Comparison of ENCODE assay signal across 8 cellular contexts in the genomic region with DNA sequence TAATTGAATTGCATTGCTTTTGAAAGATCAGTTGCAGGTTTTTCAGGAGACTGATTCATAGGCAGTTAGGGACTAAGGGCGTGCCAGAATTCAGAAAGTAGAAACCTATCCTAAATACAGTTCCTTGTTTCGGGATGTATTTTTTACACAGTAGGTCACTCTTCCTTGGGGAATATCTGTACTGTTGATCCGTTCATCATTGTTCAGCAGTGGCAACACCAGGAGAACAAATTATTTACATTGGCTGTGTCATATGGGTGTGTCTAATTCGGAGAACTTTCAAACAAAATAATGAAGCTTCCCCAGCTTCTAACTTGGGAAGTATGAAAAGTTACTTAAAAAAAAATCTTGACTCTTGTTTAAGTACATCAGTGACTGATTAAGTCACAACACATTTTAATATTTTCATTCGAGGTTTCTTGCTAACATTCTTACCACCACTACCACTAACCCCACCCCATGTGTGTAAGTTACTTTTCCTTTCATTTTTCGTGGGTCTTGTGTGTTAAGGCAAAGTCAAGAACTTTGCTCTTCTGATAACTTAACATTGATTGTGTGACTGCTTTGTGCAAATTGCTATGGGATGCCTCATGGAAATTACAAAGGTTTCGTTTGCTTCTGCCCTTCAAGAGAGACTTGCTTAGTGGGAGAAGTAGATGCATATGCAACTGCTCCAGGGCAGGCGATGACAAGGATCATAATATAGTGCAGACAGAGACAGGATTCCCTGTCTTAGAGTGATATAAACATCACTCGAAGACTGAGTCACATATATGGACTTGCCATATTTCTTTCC. TPM values are rescaled to one million over a fixed set of nuclear protein-coding genes. Genes with fewer than 3 reads are reported as not detected.
DNase-seq lines count a peak whose midpoint lies in the region; ATAC-seq and TF ChIP-seq lines count a peak whose summit lies in the region.

No MANE protein-coding gene starts in this region.

- H3K4me1 ChIP-seq in BLaER1 treated with 17β-estradiol and CSF1 and Interleukin-3, amounts not matched to agents 10 nM and 100 nM: peaks cover 7 to 15% (median 11%) of the 10 kb centered on the region in 10 experiments; a peak in 17 of 20 replicates
- H3K4me1 ChIP-seq in right cardiac atrium (ENCODE audit: control insufficient read depth, insufficient read depth, low read length) (no peaks in the 10 kb centered on the region), subcutaneous abdominal adipose tissue (ENCODE audit: control insufficient read depth in 5 of 5, insufficient read depth in 5 of 5, low read length in 5 of 5) (peaks cover 0 to 22% (median 16%) of the 10 kb centered on the region in 5 donors)

- H3K36me3 Mint-ChIP-seq in activated naive CD4-positive, alpha-beta T cell treated with anti-CD3 and anti-CD28 coated beads, Interleukin-2, amount 50 U/mL, for 72 hours: no peaks in the 10 kb centered on the region
- H3K36me3 Mint-ChIP-seq in glutamatergic neuron (ENCODE audit: unreplicated experiment): no peaks in the 10 kb centered on the region

- H3K27me3 Mint-ChIP-seq in glutamatergic neuron (ENCODE audit: unreplicated experiment): no peaks in the 10 kb centered on the region

- peak; percentile 64 for ATAC-seq in GM18909 (IDR thresholded peaks at IDR 0.05; ENCODE audit: poor library complexity, unreplicated experiment)
- peak; percentile 55 for ATAC-seq in HG03439 (IDR thresholded peaks at IDR 0.05; ENCODE audit: unreplicated experiment)
- peak; percentile 79 to 86 for ATAC-seq in activated naive CD4-positive, alpha-beta T cell treated with anti-CD3 and anti-CD28 coated beads, Interleukin-2, amount 50 U/mL, for 72 hours
- ATAC-seq in right cardiac atrium: peak; percentile 75 to 92

- DNase-seq in activated naive CD4-positive, alpha-beta T cell treated with anti-CD3 and anti-CD28 coated beads, Interleukin-2, amount 50 U/mL, for 72 hours (ENCODE audit: low spot score in 2 of 2): no peak
- DNase-seq in right cardiac atrium (no peak), head of caudate nucleus (no peak), glutamatergic neuron (no peak)

- H4K20me1 ChIP-seq in BLaER1 treated with 17β-estradiol and CSF1 and Interleukin-3, amounts not matched to agents 10 nM and 100 nM: no peaks in the 10 kb centered on the region

- peak overlapping the region; percentile 33 to 50 (median 42); a peak in 19 of 20 replicates for H3K4me3 ChIP-seq in BLaER1 treated with 17β-estradiol and CSF1 and Interleukin-3, amounts not matched to agents 10 nM and 100 nM
- H3K4me3 ChIP-seq in right cardiac atrium (ENCODE audit: low read length) (peak overlapping the region; percentile 92), subcutaneous abdominal adipose tissue (ENCODE audit: low read depth in 1 of 5, low read length in 5 of 5) (peak overlapping the region; percentile 56 to 76 (median 74))

- H3K4me2 ChIP-seq in BLaER1 treated with 17β-estradiol and CSF1 and Interleukin-3, amounts not matched to agents 10 nM and 100 nM: peak overlapping the region; percentile 52 to 76 (median 71)

- no peaks in the 10 kb centered on the region for H3K9me3 Mint-ChIP-seq in activated naive CD4-positive, alpha-beta T cell treated with anti-CD3 and anti-CD28 coated beads, Interleukin-2, amount 50 U/mL, for 72 hours
- H3K9me3 Mint-ChIP-seq in glutamatergic neuron (ENCODE audit: unreplicated experiment): no peaks in the 10 kb centered on the region

- H3K36me3 ChIP-seq in BLaER1 treated with 17β-estradiol and CSF1 and Interleukin-3, amounts not matched to agents 10 nM and 100 nM: no peaks in the 10 kb centered on the region
- no peaks in the 10 kb centered on the region for H3K36me3 ChIP-seq in subcutaneous abdominal adipose tissue (ENCODE audit: control insufficient read depth in 5 of 5, insufficient read depth in 5 of 5, low read length in 5 of 5)

- peak overlapping the region in 1 of 2 donors; percentile 81 for H3K27ac Mint-ChIP-seq in activated naive CD4-positive, alpha-beta T cell treated with anti-CD3 and anti-CD28 coated beads, Interleukin-2, amount 50 U/mL, for 72 hours
- no peak overlapping the region for H3K27ac Mint-ChIP-seq in glutamatergic neuron (ENCODE audit: unreplicated experiment)

- no peaks in the 10 kb centered on the region for H3K9me3 ChIP-seq in BLaER1 treated with 17β-estradiol and CSF1 and Interleukin-3, amounts not matched to agents 10 nM and 100 nM (replicated peaks in 1 of 11)
- H3K9me3 ChIP-seq in right cardiac atrium (ENCODE audit: control insufficient read depth, low read length) (no peaks in the 10 kb centered on the region), subcutaneous abdominal adipose tissue (ENCODE audit: control insufficient read depth in 5 of 5, low read length in 5 of 5) (no peaks in the 10 kb centered on the region)

- H3K9ac ChIP-seq in BLaER1 treated with 17β-estradiol and CSF1 and Interleukin-3, amounts not matched to agents 10 nM and 100 nM: peak overlapping the region in 8 of 11 experiments; percentile 0 to 54 (median 31); a peak in 10 of 22 replicates
- peak overlapping the region; percentile 40 to 68 (median 67) for H3K9ac ChIP-seq in subcutaneous abdominal adipose tissue (ENCODE audit: low read length in 5 of 5)

- no peak for TF ChIP-seq CTCF in glutamatergic neuron (IDR thresholded peaks at IDR 0.05; ENCODE audit: partially characterized antibody, unreplicated experiment)

- no peaks in the 10 kb centered on the region for H3K27me3 ChIP-seq in BLaER1 treated with 17β-estradiol and CSF1 and Interleukin-3, amounts not matched to agents 10 nM and 100 nM
- H3K27me3 ChIP-seq in right cardiac atrium (ENCODE audit: control insufficient read depth, insufficient read depth) (no peaks in the 10 kb centered on the region), subcutaneous abdominal adipose tissue (ENCODE audit: control insufficient read depth in 5 of 5, insufficient read depth in 4 of 5, low read length in 5 of 5) (no peaks in the 10 kb centered on the region)

- no peak overlapping the region for H3K4me3 Mint-ChIP-seq in glutamatergic neuron (ENCODE audit: unreplicated experiment)

- intact Hi-C loops in right cardiac atrium (cut with DNase I) (loop anchor here in 3 of 4 donors (5.0 kb wide), 1 partner anchor 80 kb away; no protein-coding TSS in a partner anchor), head of caudate nucleus (cut with DNase I) (loop anchor here (10.0 kb wide), 1 partner anchor 77 kb away; no protein-coding TSS in a partner anchor)

- peaks cover 7% of the 10 kb centered on the region for H3K4me1 Mint-ChIP-seq in glutamatergic neuron (ENCODE audit: low read depth, unreplicated experiment)

- 19% methylated on average over 9 of the region's 9 CpGs for WGBS in right cardiac atrium

- peak overlapping the region in 3 of 11 experiments; percentile 4 to 30 (median 8); a peak in 4 of 22 replicates for H3K27ac ChIP-seq in BLaER1 treated with 17β-estradiol and CSF1 and Interleukin-3, amounts not matched to agents 10 nM and 100 nM
- H3K27ac ChIP-seq in right cardiac atrium (ENCODE audit: low read length) (peak overlapping the region; percentile 64), subcutaneous abdominal adipose tissue (ENCODE audit: low read depth, low read length) (peak overlapping the region; percentile 73)

RNA-seq across cellular contexts. Expression of a gene that starts 43.8 kb away (rescaled TPM):
- total RNA-seq in activated naive CD4-positive, alpha-beta T cell treated with anti-CD3 and anti-CD28 coated beads, Interleukin-2, amount 50 U/mL, for 72 hours: 100 to 1,000 TPM; 150 to 163 TPM
- total RNA-seq in right cardiac atrium: 10 to 100 TPM; 17.6 to 27.4 (median 21.0) TPM
- 25.0 TPM for polyA plus RNA-seq in right cardiac atrium
- 20.7 TPM for total RNA-seq in glutamatergic neuron (ENCODE audit: unreplicated experiment)

Comparison
In these comparisons a context has a peak if more than half of its experiments do, and no peak if none do; other contexts are left out.
1. H3K4me3 ChIP-seq: peak in every context shown above with its lines; median percentile 92 in right cardiac atrium; 74 in subcutaneous abdominal adipose tissue; 42 in BLaER1 treated with 17β-estradiol and CSF1 and Interleukin-3, amounts not matched to agents 10 nM and 100 nM.